ENCODE assay signal across 8 cellular contexts in the genomic region with DNA sequence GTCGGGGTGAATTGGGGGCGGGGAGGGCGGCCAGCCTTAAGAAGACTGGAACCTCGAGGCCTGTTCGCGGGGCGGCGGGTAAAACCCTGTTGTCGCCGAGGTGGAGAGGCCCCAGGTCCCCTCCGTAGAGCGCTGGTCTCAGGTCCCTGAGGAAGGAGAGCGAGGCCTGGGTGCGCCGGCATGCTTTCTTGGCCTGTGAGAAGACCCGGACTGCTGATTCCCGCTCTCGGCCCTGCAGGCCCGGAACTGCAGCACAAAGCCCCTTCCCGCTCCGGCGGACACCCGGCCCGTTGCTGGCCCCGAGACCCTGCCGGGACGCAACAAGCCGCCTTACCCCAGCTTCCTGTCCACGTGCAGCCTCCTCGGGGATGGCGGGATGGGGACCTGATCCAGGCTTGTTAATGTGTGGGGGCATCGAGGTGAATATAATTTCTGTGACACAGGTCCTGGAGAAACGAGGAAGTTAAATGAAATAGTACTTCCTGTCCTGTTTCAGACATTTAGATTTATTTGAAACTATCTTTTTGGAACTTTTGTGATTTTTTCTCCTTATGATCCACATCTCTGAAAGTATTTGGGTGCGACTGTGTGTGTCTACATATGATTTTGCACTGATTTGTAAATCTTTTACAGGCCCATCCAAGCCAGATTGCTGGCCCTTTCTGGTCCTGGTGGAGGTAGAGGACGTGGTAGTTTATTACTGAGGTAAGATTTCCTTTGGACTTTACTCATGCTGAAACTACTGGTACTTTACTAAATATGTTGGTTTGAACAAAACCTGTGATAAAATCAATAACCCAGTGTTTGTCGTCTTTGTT. TPM values are rescaled to one million over a fixed set of nuclear protein-coding genes. Genes with fewer than 3 reads are reported as not detected.
A peak's percentile ranks its signal among the peaks of the same experiment; 100 is the strongest.
DNase-seq lines count a peak whose midpoint lies in the region; ATAC-seq and TF ChIP-seq lines count a peak whose summit lies in the region.

No MANE protein-coding gene starts in this region.

- under 1% methylated on average over 26 of the region's 36 CpGs for WGBS in smooth muscle cell (ENCODE audit: low lambda C conversion rate)

- DNase-seq in activated CD8-positive, alpha-beta memory T cell treated with anti-CD3 and anti-CD28 coated beads for 48 hours (ENCODE audit: low read depth in 2 of 3, low spot score in 2 of 3), result peak in 2 of 3 experiments; percentile 28 to 36
- no peak for DNase-seq in activated CD8-positive, alpha-beta memory T cell treated with anti-CD3 and anti-CD28 coated beads for 24 hours
- DNase-seq in NCI-H2227 (lab: John Stamatoyannopoulos, UW; ENCODE audit: unreplicated experiment) (peak; percentile 61), adipocyte (ENCODE audit: low read depth) (peak; percentile 59), smooth muscle cell (lab: John Stamatoyannopoulos, UW; ENCODE audit: unreplicated experiment) (no peak)
- DNase-seq in central memory CD4-positive, alpha-beta T cell, result no peak

- H3K4me3 ChIP-seq in adipocyte (ENCODE audit: low read length) (peak overlapping the region; percentile 99), iPS-18a (ENCODE audit: low read length) (peak overlapping the region; percentile 94), smooth muscle cell (peak overlapping the region; percentile 99)

- H3K36me3 ChIP-seq in adipocyte (ENCODE audit: control insufficient read depth, insufficient read depth, low read length, severe bottlenecking), result peaks cover 45% of the 10 kb centered on the region
- H3K36me3 ChIP-seq in iPS-18a (ENCODE audit: control insufficient read depth, low read depth, low read length), result peaks cover 49% of the 10 kb centered on the region
- peaks cover 37% of the 10 kb centered on the region for H3K36me3 ChIP-seq in smooth muscle cell (ENCODE audit: low read depth)

- H3K79me2 ChIP-seq in smooth muscle cell (ENCODE audit: low read depth), result peaks cover 53% of the 10 kb centered on the region

- H4K20me1 ChIP-seq in smooth muscle cell (ENCODE audit: low read depth), result peaks cover 48% of the 10 kb centered on the region

- peak overlapping the region; percentile 37 for H2AFZ ChIP-seq in smooth muscle cell (ENCODE audit: low read depth)

- H3K27me3 ChIP-seq in adipocyte (replicated peaks; ENCODE audit: control insufficient read depth, insufficient read depth, low read length) (no peaks in the 10 kb centered on the region), iPS-18a (ENCODE audit: control insufficient read depth, insufficient read depth, low read length) (no peaks in the 10 kb centered on the region), smooth muscle cell (ENCODE audit: low read depth) (no peaks in the 10 kb centered on the region)

- H3K4me1 ChIP-seq in adipocyte (ENCODE audit: control insufficient read depth, insufficient read depth, low read length) (peaks cover 25% of the 10 kb centered on the region), iPS-18a (ENCODE audit: control insufficient read depth, low read depth, low read length) (peaks cover 11% of the 10 kb centered on the region), smooth muscle cell (ENCODE audit: low read depth) (peaks cover 21% of the 10 kb centered on the region)

- H3K27ac ChIP-seq in iPS-18a (ENCODE audit: low read length) (peak overlapping the region; percentile 96), smooth muscle cell (ENCODE audit: low read depth) (peak overlapping the region; percentile 89)

- no peak for TF ChIP-seq CTCF in smooth muscle cell (IDR thresholded peaks at IDR 0.05; ENCODE audit: borderline replicate concordance, insufficient read depth, poor library complexity, severe bottlenecking)

- peak overlapping the region; percentile 98 for H3K4me2 ChIP-seq in smooth muscle cell

- H3K9me3 ChIP-seq in adipocyte (ENCODE audit: control insufficient read depth, low read length), result no peaks in the 10 kb centered on the region
- H3K9me3 ChIP-seq in iPS-18a (ENCODE audit: control insufficient read depth, low read depth, low read length), result no peaks in the 10 kb centered on the region
- no peaks in the 10 kb centered on the region for H3K9me3 ChIP-seq in smooth muscle cell (replicated peaks; ENCODE audit: low read depth)

- H3F3A ChIP-seq in smooth muscle cell (ENCODE audit: low read depth), result peaks cover 27% of the 10 kb centered on the region

- peak overlapping the region; percentile 99 for H3K9ac ChIP-seq in adipocyte (ENCODE audit: low read length)
- peak overlapping the region; percentile 100 for H3K9ac ChIP-seq in iPS-18a (ENCODE audit: low read length)
- H3K9ac ChIP-seq in smooth muscle cell (ENCODE audit: low read depth), result peak overlapping the region; percentile 98

- ATAC-seq in HG02623 (IDR thresholded peaks at IDR 0.05; ENCODE audit: unreplicated experiment), result peak; percentile 1

RNA-seq across cellular contexts. Expression of gene PNN, which starts 0.6 kb away (rescaled TPM):
- total RNA-seq in smooth muscle cell, result 30.7 and 34.0 TPM in 2 replicates
- polyA plus RNA-seq in smooth muscle cell, result 26.0 and 56.0 TPM in 2 replicates

RNA-seq across cellular contexts. Expression of gene TRAPPC6B, which starts 5.5 kb away (rescaled TPM):
- 38.6 and 44.2 TPM in 2 replicates for total RNA-seq in smooth muscle cell
- 15.2 and 23.6 TPM in 2 replicates for polyA plus RNA-seq in smooth muscle cell

RNA-seq across cellular contexts. Expression of gene MIA2, which starts 58.1 kb away (rescaled TPM):
- 18.6 and 28.4 TPM in 2 replicates for total RNA-seq in smooth muscle cell
- polyA plus RNA-seq in smooth muscle cell, result 14.5 and 14.6 TPM in 2 replicates

Comparison
In these comparisons a context has a peak if more than half of its experiments do, and no peak if none do; other contexts are left out.
1. DNase-seq: peak in activated CD8-positive, alpha-beta memory T cell treated with anti-CD3 and anti-CD28 coated beads for 48 hours (2 of 3), NCI-H2227 (single experiment) and adipocyte (single experiment); none in activated CD8-positive, alpha-beta memory T cell treated with anti-CD3 and anti-CD28 coated beads for 24 hours (single experiment), smooth muscle cell (single experiment) and central memory CD4-positive, alpha-beta T cell (single experiment).
2. Peak in every context shown above with its lines, with median percentiles within 50 percentile points of each other: H3K4me3 ChIP-seq and H3K9ac ChIP-seq.